Comparison of ENCODE assay signal across 23 cellular contexts in the genomic region with DNA sequence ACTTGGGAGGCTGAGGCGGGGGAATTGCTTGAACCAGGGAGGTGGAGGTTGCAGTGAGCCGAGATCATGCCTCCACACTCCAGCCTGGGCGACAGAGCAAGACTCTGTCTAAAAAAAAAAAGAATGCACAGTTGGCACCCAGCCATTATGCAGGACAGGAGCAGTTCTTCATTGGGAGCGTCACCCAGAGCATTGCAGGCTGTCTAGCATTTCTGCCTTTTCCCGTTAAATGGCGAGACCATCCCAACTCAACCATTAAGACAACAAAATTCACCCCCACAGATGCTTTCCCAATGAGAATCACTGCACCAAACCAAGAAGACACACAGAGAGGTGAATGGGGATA.
DNase-seq lines count a peak whose midpoint lies in the region; ATAC-seq and TF ChIP-seq lines count a peak whose summit lies in the region.
"Had no signal": no experiment of that assay in that cellular context is flagged by ENCODE, and none has a peak within 500 bp of the region (broad histone marks: within the 10 kb centered on the region; RNA-seq: fewer than 3 reads in every experiment).

No MANE protein-coding gene starts in this region.

- CTCF ChIA-PET in IMR-90 (lab: Yijun Ruan, JAX), result no interaction called here

- H3K4me1 Mint-ChIP-seq in CD14-positive monocyte, result peaks cover 28% of the 10 kb centered on the region
- H3K4me1 Mint-ChIP-seq: activated CD4-positive, alpha-beta memory T cell treated with anti-CD3 and anti-CD28 coated beads, Interleukin-2, amount 10 ng/mL, durations not matched to agents 7 days and 5 days had no signal

- in situ Hi-C loops in IMR-90 (cut with MboI; ENCODE audit: low sequenced_read_pairs), result no loop called here

- no peak overlapping the region for H3K27ac ChIP-seq in IMR-90 (ENCODE audit: insufficient read depth, low read length)
- peak overlapping the region; percentile 37 to 57 (median 44) for H3K27ac ChIP-seq in esophagus muscularis mucosa (replicated peaks in 1 of 4)
- peak overlapping the region; percentile 30 for H3K27ac ChIP-seq in psoas muscle
- H3K27ac ChIP-seq: spleen had no signal

- no peak for TF ChIP-seq RAD21 in IMR-90 (IDR thresholded peaks at IDR 0.05; ENCODE audit: low read length)

- no peak overlapping the region for H3K56ac ChIP-seq in IMR-90 (ENCODE audit: extremely low read depth, insufficient read depth, low read length)

- no peak overlapping the region for H2BK15ac ChIP-seq in IMR-90 (ENCODE audit: low read depth, low read length)

- H3K36me3 ChIP-seq in IMR-90 (ENCODE audit: control insufficient read depth, insufficient read depth, low read length), result no peaks in the 10 kb centered on the region
- H3K36me3 ChIP-seq in esophagus muscularis mucosa, result no peaks in the 10 kb centered on the region
- H3K36me3 ChIP-seq in psoas muscle (ENCODE audit: insufficient read depth in 1 of 2, low read depth in 1 of 2), result no peaks in the 10 kb centered on the region
- H3K36me3 ChIP-seq: adrenal gland, breast epithelium, spleen had no signal

- H4K91ac ChIP-seq in IMR-90 (ENCODE audit: insufficient read depth, low read depth, low read length), result no peak overlapping the region

- WGBS in IMR-90 (ENCODE audit: extremely low coverage in 2 of 2, insufficient read length in 1 of 2), 2 experiments, result no CpG with 5 or more reads among the region's 6 CpGs
- WGBS in esophagus muscularis mucosa, result 89% methylated on average over 6 of the region's 6 CpGs
- 64 to 76% (median 67%) methylated on average over 6 of the region's 6 CpGs for WGBS in psoas muscle, 3 donors

- no TSS peak for BruUV-seq in IMR-90 (replicated peaks; lab: Mats Ljungman, UMichigan)

- TF ChIP-seq POLR2A in IMR-90 (IDR thresholded peaks at IDR 0.05; ENCODE audit: low read depth, low read length) (no peak), esophagus muscularis mucosa (IDR thresholded peaks at IDR 0.05; ENCODE audit: low read depth) (no peak)

- no peak overlapping the region for H3K23ac ChIP-seq in IMR-90 (ENCODE audit: low read depth, low read length)

- H4K20me1 ChIP-seq in IMR-90 (ENCODE audit: insufficient read depth, low read length), result no peaks in the 10 kb centered on the region

- POLR2A ChIA-PET in IMR-90 (lab: Charles Lee; ENCODE audit: unreplicated experiment), result no interaction called here

- peak overlapping the region; percentile 7 to 58 for H3K4me3 Mint-ChIP-seq in CD14-positive monocyte
- H3K4me3 Mint-ChIP-seq: activated CD4-positive, alpha-beta memory T cell treated with anti-CD3 and anti-CD28 coated beads, Interleukin-2, amount 10 ng/mL, durations not matched to agents 7 days and 5 days had no signal

- no peaks in the 10 kb centered on the region for H3K36me3 Mint-ChIP-seq in CD14-positive monocyte

- no peak for ATAC-seq in IMR-90 (ENCODE audit: low read depth)
- ATAC-seq in psoas muscle, result peak in 2 of 4 donors; percentile 37 to 50
- no peak for ATAC-seq in GM19324 (IDR thresholded peaks at IDR 0.05; ENCODE audit: low FRiP score, unreplicated experiment)
- ATAC-seq: activated CD4-positive, CD25-positive, alpha-beta regulatory T cell treated with anti-CD3 and anti-CD28 coated beads, Interleukin-2, amount 50 U/mL, for 24 hours; stimulated activated naive CD8-positive, alpha-beta T cell treated with anti-CD3 and anti-CD28 coated beads, Interleukin-15, Interleukin-2, amounts not matched to agents 100 U/mL and 50 U/mL, for 24 hours had no signal

- H3K18ac ChIP-seq in IMR-90 (ENCODE audit: low read depth, low read length), result no peak overlapping the region

- H3K9me3 ChIP-seq in IMR-90 (ENCODE audit: control insufficient read depth, insufficient read depth, low read length), result peaks cover 6% of the 10 kb centered on the region; the same call in 1 of the 2 replicates
- no peaks in the 10 kb centered on the region for H3K9me3 ChIP-seq in esophagus muscularis mucosa
- H3K9me3 ChIP-seq in psoas muscle, result no peaks in the 10 kb centered on the region
- H3K9me3 ChIP-seq: adrenal gland had no signal

- H3K4me3 ChIP-seq in IMR-90 (ENCODE audit: insufficient read depth, low read depth, low read length), result no peak overlapping the region
- H3K4me3 ChIP-seq in esophagus muscularis mucosa, result no peak overlapping the region
- H3K4me3 ChIP-seq in psoas muscle, result no peak overlapping the region
- H3K4me3 ChIP-seq: adrenal gland, breast epithelium, lung, spleen had no signal

- no peaks in the 10 kb centered on the region for H3K27me3 ChIP-seq in IMR-90 (ENCODE audit: control insufficient read depth, insufficient read depth, low read length)
- H3K27me3 ChIP-seq in esophagus muscularis mucosa, result no peaks in the 10 kb centered on the region
- H3K27me3 ChIP-seq in psoas muscle (ENCODE audit: insufficient read depth in 3 of 3, low read length in 2 of 3), result no peaks in the 10 kb centered on the region
- H3K27me3 ChIP-seq: adrenal gland, breast epithelium, spleen had no signal

- DNase-seq in CD14-positive monocyte (ENCODE audit: low spot score) (no peak), IMR-90 (no peak), esophagus muscularis mucosa (ENCODE audit: extremely low spot score) (peak; percentile 24), psoas muscle (no peak), GM10266 (ENCODE audit: extremely low spot score) (no peak), T-helper 9 cell (no peak)
- no peak for DNase-seq in stimulated activated naive CD4-positive, alpha-beta T cell treated with Interleukin-2 at 50 U/mL for 16 hours (lab: John Stamatoyannopoulos, UW)
- DNase-seq: activated CD4-positive, alpha-beta memory T cell treated with anti-CD3 and anti-CD28 coated beads, Interleukin-2, amount 10 ng/mL, durations not matched to agents 7 days and 5 days; adrenal gland; C1 segment of cervical spinal cord; Calu3; dermis blood vessel endothelial cell; NCI-H146; NCI-H2171; NCI-H524 treated with DMSO at 0.1 percent for 48 hours; spleen; stimulated activated CD4-positive, alpha-beta T cell treated with anti-CD3 and anti-CD28 coated beads, Interleukin-4, amount 100 ng/mL, for 24 hours; stimulated activated naive CD8-positive, alpha-beta T cell treated with anti-CD3 and anti-CD28 coated beads, Interleukin-15, Interleukin-2, amounts not matched to agents 100 U/mL and 50 U/mL, for 24 hours; T1000 had no signal

- intact Hi-C loops in CD14-positive monocyte (cut with micrococcal nuclease), result no loop called here
- intact Hi-C loops in IMR-90 (cut with micrococcal nuclease), result no loop called here
- intact Hi-C loops in esophagus muscularis mucosa (cut with DNase I), result no loop called here
- intact Hi-C loops in psoas muscle (cut with DNase I), result no loop called here

- H3K14ac ChIP-seq in IMR-90 (replicated peaks; ENCODE audit: low read depth, low read length), result no peak overlapping the region

- no peak overlapping the region for H2BK5ac ChIP-seq in IMR-90 (ENCODE audit: low read depth, low read length, poor library complexity, severe bottlenecking)

- H3K4me2 ChIP-seq in IMR-90 (ENCODE audit: low read depth, low read length), result no peak overlapping the region

- H2BK20ac ChIP-seq in IMR-90 (ENCODE audit: low read depth, low read length), result peak overlapping the region; percentile 8; the same call in 1 of the 2 replicates

- no peak overlapping the region for H3K4ac ChIP-seq in IMR-90 (ENCODE audit: low read depth, low read length)

- peaks cover 0 to 4% (median 0%) of the 10 kb centered on the region in 3 donors for H3K27me3 Mint-ChIP-seq in CD14-positive monocyte (ENCODE audit: low read depth in 3 of 3)

- H2AFZ ChIP-seq in IMR-90 (replicated peaks; ENCODE audit: low read length, poor library complexity), result no peak overlapping the region

- peak overlapping the region in 1 of 7 donors; percentile 89 for H3K27ac Mint-ChIP-seq in CD14-positive monocyte
- H3K27ac Mint-ChIP-seq: activated CD4-positive, alpha-beta memory T cell treated with anti-CD3 and anti-CD28 coated beads, Interleukin-2, amount 10 ng/mL, durations not matched to agents 7 days and 5 days had no signal

- no peak for TF ChIP-seq EP300 in esophagus muscularis mucosa (IDR thresholded peaks at IDR 0.05)

- H2AK5ac ChIP-seq in IMR-90 (ENCODE audit: low read depth, low read length), result 0 out of 2 replicates have a peak overlapping the region, but pooled peaks have one; percentile 20

- H3K9me1 ChIP-seq in IMR-90 (ENCODE audit: insufficient read depth, low read length), result peaks cover 8% of the 10 kb centered on the region

- H3K4me1 ChIP-seq in IMR-90 (ENCODE audit: control insufficient read depth, insufficient read depth, low read length) (peaks cover 9% of the 10 kb centered on the region), esophagus muscularis mucosa (peaks cover 14 to 18% (median 17%) of the 10 kb centered on the region in 4 donors), psoas muscle (peaks cover 8% of the 10 kb centered on the region)
- H3K4me1 ChIP-seq: breast epithelium had no signal

- TF ChIP-seq CTCF in CD14-positive monocyte (IDR thresholded peaks at IDR 0.05) (no peak), IMR-90 (conservative IDR thresholded peaks at IDR 0.05; ENCODE audit: low read depth, low read length) (no peak), esophagus muscularis mucosa (IDR thresholded peaks at IDR 0.05) (no peak), psoas muscle (IDR thresholded peaks at IDR 0.05) (no peak), GM10266 (IDR thresholded peaks at IDR 0.05; ENCODE audit: control insufficient read depth, insufficient read depth, low read depth, missing control alignments) (no peak)

- peaks cover 0 to 3% (median 0%) of the 10 kb centered on the region in 7 donors for H3K9me3 Mint-ChIP-seq in CD14-positive monocyte
- H3K9me3 Mint-ChIP-seq: activated CD4-positive, alpha-beta memory T cell treated with anti-CD3 and anti-CD28 coated beads, Interleukin-2, amount 10 ng/mL, durations not matched to agents 7 days and 5 days had no signal

- dilution Hi-C loops in IMR-90 (cut with HindIII; ENCODE audit: low sequenced_read_pairs, unreplicated experiment), result no loop called here

- H2AK9ac ChIP-seq in IMR-90 (replicated peaks; ENCODE audit: low read depth, low read length, poor library complexity), result no peak overlapping the region

- H4K5ac ChIP-seq in IMR-90 (ENCODE audit: low read depth, low read length), result no peak overlapping the region

- no peaks in the 10 kb centered on the region for H3K79me1 ChIP-seq in IMR-90 (ENCODE audit: low read depth in 1 of 2, low read length in 2 of 2)

- H2BK120ac ChIP-seq in IMR-90 (ENCODE audit: low read depth, low read length), result no peak overlapping the region

- no peak overlapping the region for H4K8ac ChIP-seq in IMR-90 (ENCODE audit: low read depth in 2 of 2, low read length in 2 of 2)

- H3K9ac ChIP-seq in IMR-90 (ENCODE audit: low read depth, low read length), result no peak overlapping the region

TF ChIP-seq in IMR-90, 13 proteins besides CTCF, POLR2A, EP300 and RAD21:
- no peak for TF ChIP-seq RCOR1 (IDR thresholded peaks at IDR 0.05; ENCODE audit: insufficient replicate concordance, low read length)
- TF ChIP-seq NFE2L2 (IDR thresholded peaks at IDR 0.05; ENCODE audit: low read depth, low read length), result no peak
- TF ChIP-seq MAZ (IDR thresholded peaks at IDR 0.05; ENCODE audit: borderline replicate concordance, low read depth, low read length), result no peak
- TF ChIP-seq MXI1 (IDR thresholded peaks at IDR 0.05; ENCODE audit: borderline replicate concordance, low read depth, low read length), result no peak
